Comparison of ENCODE assay signal across 12 cellular contexts in the genomic region with DNA sequence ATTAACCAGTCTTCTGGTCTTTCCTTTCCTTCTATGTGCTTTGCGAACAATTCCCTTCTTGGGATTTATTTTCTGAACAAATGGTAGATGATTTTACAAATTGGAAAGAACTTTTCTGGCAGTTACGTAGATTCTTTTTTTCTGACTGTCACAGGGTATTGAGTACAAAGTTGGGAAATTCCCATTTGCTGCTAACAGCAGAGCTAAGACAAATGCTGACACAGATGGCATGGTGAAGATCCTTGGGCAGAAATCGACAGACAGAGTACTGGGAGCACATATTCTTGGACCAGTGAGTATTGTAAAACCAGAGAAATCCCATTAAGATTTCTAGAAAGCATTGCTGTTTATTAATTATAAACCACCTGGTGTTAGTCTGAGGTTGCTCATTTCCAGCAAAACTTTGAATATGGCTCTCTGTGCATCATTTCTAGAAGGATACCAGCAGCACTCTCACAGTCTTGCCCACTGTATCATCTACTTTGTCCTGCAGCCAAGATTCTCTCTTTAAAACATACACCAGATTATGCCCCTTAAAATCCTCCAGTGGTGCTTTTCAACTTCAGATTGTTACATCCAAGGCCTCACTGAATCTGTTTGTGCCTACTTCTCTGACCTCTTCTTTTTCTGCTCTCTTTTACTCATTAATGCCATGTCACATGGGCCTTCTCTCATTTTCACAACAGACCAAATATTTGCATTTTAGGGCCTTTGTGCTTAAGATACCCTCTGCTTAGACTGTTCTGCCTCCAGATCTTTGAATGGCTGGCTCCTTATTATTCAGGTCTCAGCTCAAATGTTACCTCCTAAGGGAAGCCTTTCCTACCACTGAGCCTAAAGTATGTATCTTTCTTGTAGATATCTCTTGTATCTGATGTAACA. TPM values are rescaled to one million over a fixed set of nuclear protein-coding genes. Genes with fewer than 3 reads are reported as not detected.
DNase-seq lines count a peak whose midpoint lies in the region; ATAC-seq, FAIRE-seq and TF ChIP-seq lines count a peak whose summit lies in the region.
"Had no signal": no experiment of that assay in that cellular context is flagged by ENCODE, and none has a peak within 500 bp of the region (broad histone marks: within the 10 kb centered on the region; RNA-seq: fewer than 3 reads in every experiment).

No MANE protein-coding gene starts in this region.

- H3K36me3 Mint-ChIP-seq in activated naive CD8-positive, alpha-beta T cell, result peaks cover 29% of the 10 kb centered on the region
- peaks cover 74% of the 10 kb centered on the region for H3K36me3 Mint-ChIP-seq in activated naive CD8-positive, alpha-beta T cell treated with anti-CD3 and anti-CD28 coated beads, Interleukin-2, amount 50 U/mL, for 24 hours (ENCODE audit: low read depth)
- H3K36me3 Mint-ChIP-seq in CD8-positive, alpha-beta T cell, result peaks cover 88% of the 10 kb centered on the region

- H3K27me3 ChIP-seq in stomach smooth muscle (ENCODE audit: control insufficient read depth in 1 of 2, insufficient read depth in 2 of 2, low read length in 2 of 2) (no peaks in the 10 kb centered on the region), thyroid gland (no peaks in the 10 kb centered on the region)
- no peaks in the 10 kb centered on the region for H3K27me3 ChIP-seq in CD8-positive, alpha-beta T cell (ENCODE audit: insufficient read depth, low read length)

- no peak overlapping the region for H3K9ac ChIP-seq in stomach smooth muscle (ENCODE audit: low read length in 2 of 2)

- intact Hi-C loops in thyroid gland (cut with DNase I), result no loop called here
- intact Hi-C loops in CD8-positive, alpha-beta T cell (cut with DNase I, micrococcal nuclease), result loop anchor here in 1 of 2 experiments (10.0 kb wide), 1 partner anchor 227 kb away; no protein-coding TSS in a partner anchor

- CTCF ChIA-PET in CD8-positive, alpha-beta T cell (lab: Charles Lee), result no interaction called here

- no peak overlapping the region for H3K4me3 Mint-ChIP-seq in activated naive CD8-positive, alpha-beta T cell
- H3K4me3 Mint-ChIP-seq in activated naive CD8-positive, alpha-beta T cell treated with anti-CD3 and anti-CD28 coated beads, Interleukin-2, amount 50 U/mL, for 24 hours, result no peak overlapping the region
- H3K4me3 Mint-ChIP-seq in CD8-positive, alpha-beta T cell, result no peak overlapping the region
- H3K4me3 Mint-ChIP-seq: activated T-cell treated with anti-CD3 and anti-CD28 coated beads, Interleukin-2, amount 50 U/mL, for 4 hours; T-cell had no signal

- FAIRE-seq in urothelium cell line (lab: Jason Lieb, UNC), result no peak
- FAIRE-seq: endothelial cell of umbilical vein had no signal

- H3K27ac Mint-ChIP-seq in activated naive CD8-positive, alpha-beta T cell, result peak overlapping the region; percentile 43
- no peak overlapping the region for H3K27ac Mint-ChIP-seq in activated naive CD8-positive, alpha-beta T cell treated with anti-CD3 and anti-CD28 coated beads, Interleukin-2, amount 50 U/mL, for 24 hours
- H3K27ac Mint-ChIP-seq in CD8-positive, alpha-beta T cell, result no peak overlapping the region

- H3K27ac ChIP-seq in stomach smooth muscle (ENCODE audit: low read length) (peak overlapping the region; percentile 6), thyroid gland (no peak overlapping the region)
- no peak overlapping the region for H3K27ac ChIP-seq in CD8-positive, alpha-beta T cell (ENCODE audit: low read depth, low read length)

- no peak for DNase-seq in activated naive CD8-positive, alpha-beta T cell treated with anti-CD3 and anti-CD28 coated beads, Interleukin-2, amount 50 U/mL, for 24 hours
- DNase-seq in thyroid gland (no peak), urothelium cell line (ENCODE audit: low spot score) (no peak)
- DNase-seq in CD8-positive, alpha-beta T cell, result no peak
- DNase-seq: activated T-cell treated with anti-CD3 and anti-CD28 coated beads, Interleukin-2, amount 50 U/mL, for 4 hours; left cardiac atrium; T-cell had no signal

- no peak for ATAC-seq in activated naive CD8-positive, alpha-beta T cell treated with anti-CD3 and anti-CD28 coated beads, Interleukin-2, amount 50 U/mL, for 24 hours
- ATAC-seq in HG02610 (IDR thresholded peaks at IDR 0.05; ENCODE audit: unreplicated experiment) (peak; percentile 81), HG03520 (IDR thresholded peaks at IDR 0.05; ENCODE audit: unreplicated experiment) (peak; percentile 79)
- ATAC-seq in CD8-positive, alpha-beta T cell, result no peak
- ATAC-seq: activated T-cell treated with anti-CD3 and anti-CD28 coated beads, Interleukin-2, amount 50 U/mL, for 4 hours; T-cell had no signal

- no peak for TF ChIP-seq POLR2A in thyroid gland (IDR thresholded peaks at IDR 0.05)

- H3K4me3 ChIP-seq in stomach smooth muscle (ENCODE audit: low read length in 2 of 2), result no peak overlapping the region
- H3K4me3 ChIP-seq in thyroid gland (replicated peaks in 1 of 3), result no peak overlapping the region
- no peak overlapping the region for H3K4me3 ChIP-seq in CD8-positive, alpha-beta T cell (ENCODE audit: low read depth, low read length)

- H3K4me1 Mint-ChIP-seq in activated naive CD8-positive, alpha-beta T cell (ENCODE audit: low read depth), result peaks cover 45% of the 10 kb centered on the region
- H3K4me1 Mint-ChIP-seq in activated naive CD8-positive, alpha-beta T cell treated with anti-CD3 and anti-CD28 coated beads, Interleukin-2, amount 50 U/mL, for 24 hours, result peaks cover 39% of the 10 kb centered on the region
- H3K4me1 Mint-ChIP-seq in CD8-positive, alpha-beta T cell (ENCODE audit: low read depth), result peaks cover 35% of the 10 kb centered on the region

- WGBS in thyroid gland, 2 donors, result 89 to 93% methylated on average over 3 of the region's 3 CpGs

- H3K4me1 ChIP-seq in stomach smooth muscle (ENCODE audit: control insufficient read depth, insufficient read depth, low read length), result peaks cover 5% of the 10 kb centered on the region
- H3K4me1 ChIP-seq in thyroid gland, result peaks cover 0 to 7% of the 10 kb centered on the region in 2 donors
- peaks cover 7% of the 10 kb centered on the region for H3K4me1 ChIP-seq in CD8-positive, alpha-beta T cell (ENCODE audit: insufficient read depth, low read length)

- H3K9me3 ChIP-seq in stomach smooth muscle (ENCODE audit: control insufficient read depth in 2 of 2, low read length in 2 of 2), result no peaks in the 10 kb centered on the region
- H3K9me3 ChIP-seq in thyroid gland, result no peaks in the 10 kb centered on the region
- H3K9me3 ChIP-seq in CD8-positive, alpha-beta T cell (ENCODE audit: low read length), result no peaks in the 10 kb centered on the region

- no peaks in the 10 kb centered on the region for H3K9me3 Mint-ChIP-seq in activated naive CD8-positive, alpha-beta T cell (ENCODE audit: low read depth)
- H3K9me3 Mint-ChIP-seq in activated naive CD8-positive, alpha-beta T cell treated with anti-CD3 and anti-CD28 coated beads, Interleukin-2, amount 50 U/mL, for 24 hours, result no peaks in the 10 kb centered on the region
- no peaks in the 10 kb centered on the region for H3K9me3 Mint-ChIP-seq in CD8-positive, alpha-beta T cell
- H3K9me3 Mint-ChIP-seq: activated T-cell treated with anti-CD3 and anti-CD28 coated beads, Interleukin-2, amount 50 U/mL, for 4 hours; T-cell had no signal

- TF ChIP-seq CTCF in thyroid gland (IDR thresholded peaks at IDR 0.05), result no peak
- TF ChIP-seq CTCF in CD8-positive, alpha-beta T cell (IDR thresholded peaks at IDR 0.05), result no peak

- no peaks in the 10 kb centered on the region for H3K27me3 Mint-ChIP-seq in activated naive CD8-positive, alpha-beta T cell
- no peaks in the 10 kb centered on the region for H3K27me3 Mint-ChIP-seq in activated naive CD8-positive, alpha-beta T cell treated with anti-CD3 and anti-CD28 coated beads, Interleukin-2, amount 50 U/mL, for 24 hours
- no peaks in the 10 kb centered on the region for H3K27me3 Mint-ChIP-seq in CD8-positive, alpha-beta T cell (ENCODE audit: low read depth)
- H3K27me3 Mint-ChIP-seq: T-cell had no signal

- POLR2A ChIA-PET in CD8-positive, alpha-beta T cell (lab: Charles Lee), result no interaction called here

- peaks cover 25% of the 10 kb centered on the region in 2 donors for H3K36me3 ChIP-seq in stomach smooth muscle (ENCODE audit: control insufficient read depth in 2 of 2, insufficient read depth in 2 of 2, low read length in 2 of 2)
- peaks cover 25 to 26% of the 10 kb centered on the region in 2 donors for H3K36me3 ChIP-seq in thyroid gland
- H3K36me3 ChIP-seq in CD8-positive, alpha-beta T cell (ENCODE audit: insufficient read depth, low read length), result peaks cover 28% of the 10 kb centered on the region

RNA-seq across cellular contexts. Expression of a gene that starts 27.0 kb away (rescaled TPM):
- 100 to 1,000 TPM; 108 to 343 (median 213) TPM for total RNA-seq in thyroid gland
- total RNA-seq in CD8-positive, alpha-beta T cell, result 10 to 100 TPM; 83.5 to 85.9 TPM

Comparison
In these comparisons a context has a peak if more than half of its experiments do, and no peak if none do; other contexts are left out.
1. ATAC-seq: peak in HG02610 (single experiment) and HG03520 (single experiment); none in activated naive CD8-positive, alpha-beta T cell treated with anti-CD3 and anti-CD28 coated beads, Interleukin-2, amount 50 U/mL, for 24 hours (single experiment) and CD8-positive, alpha-beta T cell (single experiment).